1 cellular context compared by ENCODE assay signal in genomic region chr2:230459213-230459612, GRCh38.
TF ChIP-seq lines count a peak whose summit lies in the region.

No MANE protein-coding gene starts in this region.

TF ChIP-seq in GM12878, 131 proteins besides CTCF, POLR2A, EP300 and RAD21 (continued from another document):
- TF ChIP-seq SPI1 (IDR thresholded peaks at IDR 0.05; ENCODE audit: borderline replicate concordance, insufficient read depth, low read depth, low read length), result peak; percentile 41; the same call in 1 of the 2 replicates
- TF ChIP-seq YY1 (IDR thresholded peaks at IDR 0.05; ENCODE audit: low read depth, low read length), result peak; percentile 17; the same call in 1 of the 2 replicates
